ENCODE assay signal across 8 cellular contexts in genomic region chr16:74695450-74696422, GRCh38. TPM values are rescaled to one million over a fixed set of nuclear protein-coding genes. Genes with fewer than 3 reads are reported as not detected.
DNase-seq lines count a peak whose midpoint lies in the region; ATAC-seq and TF ChIP-seq lines count a peak whose summit lies in the region.

No MANE protein-coding gene starts in this region.

- H3K27me3 ChIP-seq in ascending aorta = no peaks in the 10 kb centered on the region
- no peaks in the 10 kb centered on the region for H3K27me3 ChIP-seq in right cardiac atrium (ENCODE audit: control insufficient read depth, insufficient read depth)
- H3K27me3 ChIP-seq in prostate gland (replicated peaks; ENCODE audit: insufficient read depth) = no peaks in the 10 kb centered on the region

- no peak for TF ChIP-seq POLR2A in prostate gland (IDR thresholded peaks at IDR 0.05)

- H3K27ac ChIP-seq in ascending aorta (peak overlapping the region; percentile 39 to 51), right cardiac atrium (ENCODE audit: low read length) (peak overlapping the region; percentile 1), prostate gland (no peak overlapping the region)

- DNase-seq in NCI-H1436 (lab: John Stamatoyannopoulos, UW) (peak; percentile 61), SW480 (ENCODE audit: low spot score) (peak; percentile 89), ascending aorta (ENCODE audit: low spot score in 2 of 2) (peak; percentile 51 to 91), right cardiac atrium (peak; percentile 77 to 89 (median 84)), prostate gland (ENCODE audit: low spot score) (peak; percentile 69), GOT3 (lab: John Stamatoyannopoulos, UW) (no peak)

- peaks cover 20 to 30% of the 10 kb centered on the region in 2 donors for H3K36me3 ChIP-seq in ascending aorta
- H3K36me3 ChIP-seq in prostate gland = no peaks in the 10 kb centered on the region

- WGBS in right cardiac atrium = 47% methylated on average over 19 of the region's 19 CpGs
- 58% methylated on average over 19 of the region's 19 CpGs for WGBS in prostate gland

- peak overlapping the region; percentile 42 to 60 for H3K4me3 ChIP-seq in ascending aorta
- peak overlapping the region; percentile 36 for H3K4me3 ChIP-seq in right cardiac atrium (ENCODE audit: low read length)
- peak overlapping the region in 1 of 2 donors; percentile 10 for H3K4me3 ChIP-seq in prostate gland

- H3K4me1 ChIP-seq in ascending aorta (no peaks in the 10 kb centered on the region), right cardiac atrium (ENCODE audit: control insufficient read depth, insufficient read depth, low read length) (no peaks in the 10 kb centered on the region), prostate gland (replicated peaks) (no peaks in the 10 kb centered on the region)

- H3K9me3 ChIP-seq in ascending aorta = no peaks in the 10 kb centered on the region
- H3K9me3 ChIP-seq in right cardiac atrium (ENCODE audit: control insufficient read depth, low read length) = no peaks in the 10 kb centered on the region
- H3K9me3 ChIP-seq in prostate gland = no peaks in the 10 kb centered on the region

- intact Hi-C loops in ascending aorta (cut with DNase I) = no loop called here
- intact Hi-C loops in right cardiac atrium (cut with DNase I) = no loop called here
- intact Hi-C loops in prostate gland (cut with DNase I) = no loop called here

- no peak for TF ChIP-seq CTCF in ascending aorta (IDR thresholded peaks at IDR 0.05)
- no peak for TF ChIP-seq CTCF in prostate gland (IDR thresholded peaks at IDR 0.05)

- ATAC-seq in GM18499 (IDR thresholded peaks at IDR 0.05; ENCODE audit: insufficient read depth, unreplicated experiment) = peak; percentile 93
- ATAC-seq in HG02798 (IDR thresholded peaks at IDR 0.05; ENCODE audit: poor library complexity, unreplicated experiment) = peak; percentile 93
- peak; percentile 92 to 96 for ATAC-seq in right cardiac atrium

RNA-seq across cellular contexts. Expression of gene MLKL, which starts 4.9 kb away (rescaled TPM):
- 4.0 TPM for total RNA-seq in ascending aorta
- total RNA-seq in right cardiac atrium = 10 to 100 TPM in 1 of 4 donors, 1 to 10 TPM in 3; 4.7 to 10.4 (median 6.4) TPM
- polyA plus RNA-seq in right cardiac atrium = 4.7 TPM
- 1 to 10 TPM; 7.0 to 8.6 TPM for total RNA-seq in prostate gland

RNA-seq across cellular contexts. Expression of gene RFWD3, which starts 29.1 kb away (rescaled TPM):
- 54.6 TPM for total RNA-seq in ascending aorta
- 1 to 10 TPM; 6.2 to 7.9 (median 6.7) TPM for total RNA-seq in right cardiac atrium
- polyA plus RNA-seq in right cardiac atrium = 2.9 TPM
- total RNA-seq in prostate gland = 10 to 100 TPM; 15.7 to 36.9 TPM

Comparison
In these comparisons a context has a peak if more than half of its experiments do, and no peak if none do; other contexts are left out.
1. H3K27ac ChIP-seq: peak in ascending aorta (2 of 2) and right cardiac atrium (single experiment); none in prostate gland (0 of 2).
2. Peak in every context shown above with its lines, with median percentiles within 50 percentile points of each other: ATAC-seq.